ENCODE assay signal across 20 cellular contexts in genomic region chr12:93704122-93704521, GRCh38. TPM values are rescaled to one million over a fixed set of nuclear protein-coding genes. Genes with fewer than 3 reads are reported as not detected.
DNase-seq lines count a peak whose midpoint lies in the region; ATAC-seq, FAIRE-seq and TF ChIP-seq lines count a peak whose summit lies in the region.
"Had no signal": no experiment of that assay in that cellular context is flagged by ENCODE, and none has a peak within 500 bp of the region (broad histone marks: within the 10 kb centered on the region; RNA-seq: fewer than 3 reads in every experiment).

No MANE protein-coding gene starts in this region.

- no peak for TF ChIP-seq RAD21 in GM12878 (IDR thresholded peaks at IDR 0.05; ENCODE audit: insufficient read depth, low read depth, low read length)

- in situ Hi-C loops in GM12878 (cut with MboI), result no loop called here

- no peak overlapping the region for H3K9ac ChIP-seq in GM12878 (ENCODE audit: control insufficient read depth, insufficient read depth, low read length)

- no peak for DNase-seq in activated T-cell treated with anti-CD3 and anti-CD28 coated beads, Interleukin-2, amount 50 U/mL, for 72 hours
- DNase-seq in activated T-cell treated with anti-CD3 and anti-CD28 coated beads, Interleukin-2, amount 50 U/mL, for 24 hours, result no peak
- DNase-seq in GM12878 (ENCODE audit: low read depth, low spot score) (no peak), suprapubic skin (ENCODE audit: low spot score in 2 of 2) (no peak), T1000 (lab: John Stamatoyannopoulos, UW) (no peak)
- no peak for DNase-seq in natural killer cell treated with Interleukin-12 subunit alpha and Interleukin-12 subunit beta and Interleukin-15 and Interleukin-18, amount 100 ng/mL, for 72 hours (ENCODE audit: low spot score)
- DNase-seq: activated CD8-positive, alpha-beta T cell treated with anti-CD3 and anti-CD28 coated beads for 36 hours; activated T-cell treated with anti-CD3 and anti-CD28 coated beads, Interleukin-2, amount 50 U/mL, for 48 hours; C1 segment of cervical spinal cord; DMS79 treated with DMSO at 0.1 percent for 48 hours; MM.1S; natural killer cell; NCI-H1694 treated with DMSO at 0.1 percent for 48 hours; stimulated activated CD4-positive, alpha-beta T cell treated with anti-CD3 and anti-CD28 coated beads, Interleukin-12 subunit alpha, Interleukin-12 subunit beta, amount 100 ng/mL, for 4 hours; upper lobe of right lung had no signal

- no peak for TF ChIP-seq EP300 in GM12878 (IDR thresholded peaks at IDR 0.05; ENCODE audit: borderline replicate concordance in 1 of 2, control insufficient read depth in 1 of 2, low read depth in 2 of 2, low read length in 2 of 2)
- TF ChIP-seq EP300 in suprapubic skin (IDR thresholded peaks at IDR 0.05), result no peak

- CTCF ChIA-PET in GM12878 (lab: Yijun Ruan, JAX), result no interaction called here

- H3K4me2 ChIP-seq in GM12878 (ENCODE audit: control insufficient read depth, insufficient read depth), result peak overlapping the region; percentile 4; the same call in 1 of the 2 replicates

- H3K79me2 ChIP-seq in GM12878 (ENCODE audit: control insufficient read depth, insufficient read depth, low read length), result no peaks in the 10 kb centered on the region

- BruUV-seq in GM12878 (replicated peaks; lab: Mats Ljungman, UMichigan), result no TSS peak

- no peak overlapping the region for H3K4me3 Mint-ChIP-seq in activated T-cell treated with anti-CD3 and anti-CD28 coated beads, Interleukin-2, amount 50 U/mL, for 72 hours
- no peak overlapping the region for H3K4me3 Mint-ChIP-seq in activated T-cell treated with anti-CD3 and anti-CD28 coated beads, Interleukin-2, amount 50 U/mL, for 24 hours
- H3K4me3 Mint-ChIP-seq in natural killer cell treated with Interleukin-12 subunit alpha and Interleukin-12 subunit beta and Interleukin-15 and Interleukin-18, amount 100 ng/mL, for 72 hours, result no peak overlapping the region
- H3K4me3 Mint-ChIP-seq: activated CD8-positive, alpha-beta T cell treated with anti-CD3 and anti-CD28 coated beads for 36 hours; memory B cell; natural killer cell; stimulated activated memory B cell treated with anti-CD40 and anti-IgM and Interleukin-4, amounts not matched to agents 10 μg/mL and 1 μg/mL and 100 μg/mL, for 72 hours had no signal

- no peak for TF ChIP-seq CTCF in GM12878 (IDR thresholded peaks at IDR 0.05 in 2 of 3, conservative IDR thresholded peaks at IDR 0.05 in 1 of 3; ENCODE audit: control insufficient read depth in 2 of 3, extremely low read depth in 1 of 3, insufficient read depth in 1 of 3, low read depth in 3 of 3, low read length in 3 of 3)
- no peak for TF ChIP-seq CTCF in suprapubic skin (IDR thresholded peaks at IDR 0.05)

- peaks cover 3 to 6% of the 10 kb centered on the region in 2 donors for H3K9me3 Mint-ChIP-seq in activated T-cell treated with anti-CD3 and anti-CD28 coated beads, Interleukin-2, amount 50 U/mL, for 72 hours
- H3K9me3 Mint-ChIP-seq in activated T-cell treated with anti-CD3 and anti-CD28 coated beads, Interleukin-2, amount 50 U/mL, for 24 hours, result peaks cover 7% of the 10 kb centered on the region
- no peaks in the 10 kb centered on the region for H3K9me3 Mint-ChIP-seq in natural killer cell treated with Interleukin-12 subunit alpha and Interleukin-12 subunit beta and Interleukin-15 and Interleukin-18, amount 100 ng/mL, for 72 hours
- H3K9me3 Mint-ChIP-seq: memory B cell, natural killer cell had no signal

- H3K27me3 Mint-ChIP-seq in activated T-cell treated with anti-CD3 and anti-CD28 coated beads, Interleukin-2, amount 50 U/mL, for 72 hours (ENCODE audit: low read depth), result no peaks in the 10 kb centered on the region
- H3K27me3 Mint-ChIP-seq in activated T-cell treated with anti-CD3 and anti-CD28 coated beads, Interleukin-2, amount 50 U/mL, for 24 hours, result no peaks in the 10 kb centered on the region
- H3K27me3 Mint-ChIP-seq in natural killer cell treated with Interleukin-12 subunit alpha and Interleukin-12 subunit beta and Interleukin-15 and Interleukin-18, amount 100 ng/mL, for 72 hours, result no peaks in the 10 kb centered on the region
- H3K27me3 Mint-ChIP-seq: activated CD8-positive, alpha-beta T cell treated with anti-CD3 and anti-CD28 coated beads for 36 hours; memory B cell; stimulated activated memory B cell treated with anti-CD40 and anti-IgM and Interleukin-4, amounts not matched to agents 10 μg/mL and 1 μg/mL and 100 μg/mL, for 72 hours had no signal

- no peaks in the 10 kb centered on the region for H3K36me3 ChIP-seq in GM12878 (ENCODE audit: control insufficient read depth in 2 of 2, insufficient read depth in 2 of 2, low read length in 1 of 2)
- no peaks in the 10 kb centered on the region for H3K36me3 ChIP-seq in suprapubic skin
- H3K36me3 ChIP-seq: upper lobe of right lung had no signal

- POLR2A ChIA-PET in GM12878 (lab: Charles Lee), result interaction anchor here (0.7 kb wide), 1 partner anchor 23 kb away, joined by 5 read pairs; no protein-coding TSS in a partner anchor

- no peak overlapping the region for H3K27ac Mint-ChIP-seq in activated T-cell treated with anti-CD3 and anti-CD28 coated beads, Interleukin-2, amount 50 U/mL, for 72 hours
- no peak overlapping the region for H3K27ac Mint-ChIP-seq in activated T-cell treated with anti-CD3 and anti-CD28 coated beads, Interleukin-2, amount 50 U/mL, for 24 hours
- no peak overlapping the region for H3K27ac Mint-ChIP-seq in natural killer cell treated with Interleukin-12 subunit alpha and Interleukin-12 subunit beta and Interleukin-15 and Interleukin-18, amount 100 ng/mL, for 72 hours
- H3K27ac Mint-ChIP-seq: activated CD8-positive, alpha-beta T cell treated with anti-CD3 and anti-CD28 coated beads for 36 hours; memory B cell; stimulated activated memory B cell treated with anti-CD40 and anti-IgM and Interleukin-4, amounts not matched to agents 10 μg/mL and 1 μg/mL and 100 μg/mL, for 72 hours had no signal

- H3K4me1 Mint-ChIP-seq in activated T-cell treated with anti-CD3 and anti-CD28 coated beads, Interleukin-2, amount 50 U/mL, for 72 hours (ENCODE audit: low read depth), result peaks cover 58% of the 10 kb centered on the region
- peaks cover 45% of the 10 kb centered on the region for H3K4me1 Mint-ChIP-seq in activated T-cell treated with anti-CD3 and anti-CD28 coated beads, Interleukin-2, amount 50 U/mL, for 24 hours (ENCODE audit: low read depth)
- peaks cover 7 to 11% of the 10 kb centered on the region in 2 donors for H3K4me1 Mint-ChIP-seq in natural killer cell treated with Interleukin-12 subunit alpha and Interleukin-12 subunit beta and Interleukin-15 and Interleukin-18, amount 100 ng/mL, for 72 hours (ENCODE audit: low read depth in 2 of 2)

- H4K20me1 ChIP-seq in GM12878 (ENCODE audit: control insufficient read depth, insufficient read depth), result no peaks in the 10 kb centered on the region

- no peaks in the 10 kb centered on the region for H3K27me3 ChIP-seq in GM12878 (replicated peaks in 1 of 2; ENCODE audit: control insufficient read depth in 2 of 2, insufficient read depth in 2 of 2, low read length in 1 of 2)
- no peaks in the 10 kb centered on the region for H3K27me3 ChIP-seq in suprapubic skin
- H3K27me3 ChIP-seq: upper lobe of right lung had no signal

- TF ChIP-seq POLR2A in GM12878 (IDR thresholded peaks at IDR 0.05; ENCODE audit: low read depth, low read length), result no peak
- no peak for TF ChIP-seq POLR2A in suprapubic skin (IDR thresholded peaks at IDR 0.05)

- H3K4me1 ChIP-seq in GM12878 (ENCODE audit: control insufficient read depth, insufficient read depth, low read length), result peaks cover 4% of the 10 kb centered on the region; the same call in 1 of the 2 replicates
- peaks cover 40% of the 10 kb centered on the region for H3K4me1 ChIP-seq in suprapubic skin

- H3K36me3 Mint-ChIP-seq in activated T-cell treated with anti-CD3 and anti-CD28 coated beads, Interleukin-2, amount 50 U/mL, for 72 hours (ENCODE audit: insufficient read depth in 2 of 2), result peaks cover 0 to 8% of the 10 kb centered on the region in 2 donors
- H3K36me3 Mint-ChIP-seq in activated T-cell treated with anti-CD3 and anti-CD28 coated beads, Interleukin-2, amount 50 U/mL, for 24 hours (ENCODE audit: low read depth), result peaks cover 5% of the 10 kb centered on the region
- no peaks in the 10 kb centered on the region for H3K36me3 Mint-ChIP-seq in natural killer cell treated with Interleukin-12 subunit alpha and Interleukin-12 subunit beta and Interleukin-15 and Interleukin-18, amount 100 ng/mL, for 72 hours
- H3K36me3 Mint-ChIP-seq: natural killer cell had no signal

- FAIRE-seq in GM12878 (lab: Jason Lieb, UNC), result peak; percentile 13
- FAIRE-seq: A204.1 had no signal

- H3K9me3 ChIP-seq in GM12878 (replicated peaks; ENCODE audit: control insufficient read depth, insufficient read depth, low read length) (no peaks in the 10 kb centered on the region; the same call in 2 of the 3 replicates), suprapubic skin (no peaks in the 10 kb centered on the region)
- H3K9me3 ChIP-seq: upper lobe of right lung had no signal

- H3K4me3 ChIP-seq in GM12878, result no peak overlapping the region
- no peak overlapping the region for H3K4me3 ChIP-seq in suprapubic skin
- H3K4me3 ChIP-seq: upper lobe of right lung had no signal

- H3K27ac ChIP-seq in GM12878 (ENCODE audit: control insufficient read depth, insufficient read depth) (no peak overlapping the region), suprapubic skin (peak overlapping the region; percentile 85)
- H3K27ac ChIP-seq: upper lobe of right lung had no signal

- peak; percentile 68 to 73 for ATAC-seq in activated T-cell treated with anti-CD3 and anti-CD28 coated beads, Interleukin-2, amount 50 U/mL, for 72 hours (replicated peaks in 1 of 2)
- ATAC-seq in GM21576 (IDR thresholded peaks at IDR 0.05; ENCODE audit: unreplicated experiment) (peak; percentile 72), GM12878 (peak; percentile 69), HG03439 (IDR thresholded peaks at IDR 0.05; ENCODE audit: unreplicated experiment) (no peak)
- ATAC-seq in natural killer cell treated with Interleukin-12 subunit alpha and Interleukin-12 subunit beta and Interleukin-15 and Interleukin-18, amount 100 ng/mL, for 72 hours, result no peak
- ATAC-seq: activated CD8-positive, alpha-beta T cell treated with anti-CD3 and anti-CD28 coated beads for 36 hours; natural killer cell; stimulated activated memory B cell treated with anti-CD40 and anti-IgM and Interleukin-4, amounts not matched to agents 10 μg/mL and 1 μg/mL and 100 μg/mL, for 72 hours; upper lobe of right lung had no signal

- RAD21 ChIA-PET in GM12878 (lab: Charles Lee; ENCODE audit: unreplicated experiment), result no interaction called here

- intact Hi-C loops in GM12878 (cut with micrococcal nuclease; ENCODE audit: unreplicated experiment), result no loop called here

- SMC1A ChIA-PET in GM12878 (lab: Charles Lee; ENCODE audit: uncharacterized antibody, unreplicated experiment), result no interaction called here

- H2AFZ ChIP-seq in GM12878 (ENCODE audit: control insufficient read depth, low read depth, low read length), result no peak overlapping the region

RNA-seq across cellular contexts. Expression of gene CRADD, which starts 26.9 kb away (rescaled TPM):
- total RNA-seq in activated T-cell treated with anti-CD3 and anti-CD28 coated beads, Interleukin-2, amount 50 U/mL, for 72 hours, result 1 to 10 TPM; 8.6 to 9.1 TPM
- total RNA-seq in GM12878 (2013; cell fraction: nucleolus; rRNA removed), result 30.4 and 37.8 TPM in 2 replicates
- total RNA-seq in GM12878 (2014; rRNA removed) (9.3 and 13.6 TPM in 2 replicates), GM12878 (2014; rRNA removed; fragmentation: Illumina TruSeq; extraction: Trizol) (8.2 and 8.6 TPM in 2 replicates), GM12878 (2021) (8.4 and 8.8 TPM in 2 replicates), suprapubic skin (10 to 100 TPM; 29.3 to 61.7 (median 46.5) TPM)
- polyA plus RNA-seq in GM12878 (2011; ENCODE audit: low read depth), result 4.9 TPM
- polyA plus RNA-seq in GM12878 (2011; rRNA removed) (15.5 and 16.0 TPM in 2 replicates), GM12878 (2014; fragmentation: Illumina TruSeq; extraction: Trizol) (11.4 and 12.7 TPM in 2 replicates), GM12878 (2014; fragmentation: Nextera tagmentation; extraction: Ambion mirVana) (1 to 10 TPM; 7.6 to 8.8 TPM), GM12878 (2014; rRNA removed) (10.5 and 12.2 TPM in 2 replicates), GM12878 (2016; fragmentation: Nextera tagmentation; extraction: Ambion mirVana) (10 to 100 TPM; 12.0 to 13.2 TPM)
- polyA plus RNA-seq in GM12878 (2011; cell fraction: cytosol; rRNA removed), result 20.6 and 21.9 TPM in 2 replicates
- polyA plus RNA-seq in GM12878 (2011; cell fraction: nucleus; rRNA removed), result 12.0 and 12.6 TPM in 2 replicates
- 7.9 and 9.7 TPM in 2 replicates for polyA plus RNA-seq in GM12878 (2012)
- 12.2 and 14.3 TPM in 2 replicates for polyA minus RNA-seq in GM12878 (2011; rRNA and poly(A)+ RNA removed)
- 3.3 and 4.4 TPM in 2 replicates for polyA minus RNA-seq in GM12878 (2011; cell fraction: cytosol; rRNA and poly(A)+ RNA removed)
- 9.7 and 13.5 TPM in 2 replicates for polyA minus RNA-seq in GM12878 (2011; cell fraction: nucleus; rRNA and poly(A)+ RNA removed)
- 10 to 100 TPM; 11.9 to 12.2 TPM for total RNA-seq in natural killer cell treated with Interleukin-12 subunit alpha and Interleukin-12 subunit beta and Interleukin-15 and Interleukin-18, amount 100 ng/mL, for 72 hours

Comparison
In these comparisons a context has a peak if more than half of its experiments do, and no peak if none do; other contexts are left out.
1. ATAC-seq: peak in activated T-cell treated with anti-CD3 and anti-CD28 coated beads, Interleukin-2, amount 50 U/mL, for 72 hours (2 of 2), GM21576 (single experiment) and GM12878 (single experiment); none in natural killer cell treated with Interleukin-12 subunit alpha and Interleukin-12 subunit beta and Interleukin-15 and Interleukin-18, amount 100 ng/mL, for 72 hours (0 of 2) and HG03439 (single experiment).